Comparison of ENCODE assay signal across 27 cellular contexts in the genomic region with DNA sequence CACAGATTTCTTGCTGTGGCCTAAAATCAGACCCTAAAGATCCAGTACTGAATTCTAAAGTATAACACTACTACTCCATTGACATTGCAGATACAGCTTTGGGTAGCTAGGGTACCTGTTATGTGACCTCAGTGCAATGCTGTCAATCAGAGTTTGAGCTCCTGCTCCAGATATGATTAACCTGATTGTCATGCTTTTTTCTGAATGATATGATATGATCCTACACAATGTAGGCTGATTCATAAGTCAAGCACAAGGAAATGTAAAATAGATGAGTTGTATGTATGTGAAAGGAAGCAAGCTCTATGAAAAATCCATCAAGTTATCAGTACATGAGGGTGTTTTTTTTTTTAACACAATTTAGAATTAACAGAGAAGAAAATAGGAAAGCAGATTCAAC. TPM values are rescaled to one million over a fixed set of nuclear protein-coding genes. Genes with fewer than 3 reads are reported as not detected.
DNase-seq lines count a peak whose midpoint lies in the region; ATAC-seq, FAIRE-seq and TF ChIP-seq lines count a peak whose summit lies in the region.
"Had no signal": no experiment of that assay in that cellular context is flagged by ENCODE, and none has a peak within 500 bp of the region (broad histone marks: within the 10 kb centered on the region; RNA-seq: fewer than 3 reads in every experiment).

No MANE protein-coding gene starts in this region.

- H3K36me3 Mint-ChIP-seq in stimulated activated effector memory CD8-positive, alpha-beta T cell treated with anti-CD3 and anti-CD28 coated beads, Interleukin-12 subunit alpha, Interleukin-12 subunit beta, amount 100 ng/mL, for 72 hours, result no peaks in the 10 kb centered on the region
- H3K36me3 Mint-ChIP-seq: CD14-positive monocyte; CD8-positive, alpha-beta memory T cell had no signal

- H3K4me3 Mint-ChIP-seq in stimulated activated effector memory CD8-positive, alpha-beta T cell treated with anti-CD3 and anti-CD28 coated beads, Interleukin-12 subunit alpha, Interleukin-12 subunit beta, amount 100 ng/mL, for 72 hours, result no peak overlapping the region
- H3K4me3 Mint-ChIP-seq: CD14-positive monocyte; CD4-positive, alpha-beta T cell; CD8-positive, alpha-beta memory T cell; HFFc6 had no signal

- H3K4me1 Mint-ChIP-seq in stimulated activated effector memory CD8-positive, alpha-beta T cell treated with anti-CD3 and anti-CD28 coated beads, Interleukin-12 subunit alpha, Interleukin-12 subunit beta, amount 100 ng/mL, for 72 hours, result no peaks in the 10 kb centered on the region
- H3K4me1 Mint-ChIP-seq: CD14-positive monocyte; CD8-positive, alpha-beta memory T cell had no signal

- TF ChIP-seq POLR2A in GM18505 (IDR thresholded peaks at IDR 0.05; ENCODE audit: borderline replicate concordance, extremely low read depth, insufficient read depth, insufficient read length), result no peak

- no peak overlapping the region for H3K27ac Mint-ChIP-seq in stimulated activated effector memory CD8-positive, alpha-beta T cell treated with anti-CD3 and anti-CD28 coated beads, Interleukin-12 subunit alpha, Interleukin-12 subunit beta, amount 100 ng/mL, for 72 hours
- H3K27ac Mint-ChIP-seq: CD14-positive monocyte; CD4-positive, alpha-beta T cell; CD8-positive, alpha-beta memory T cell; HFFc6 had no signal

- peak; percentile 24 for ATAC-seq in stimulated activated effector memory CD8-positive, alpha-beta T cell treated with anti-CD3 and anti-CD28 coated beads, Interleukin-12 subunit alpha, Interleukin-12 subunit beta, amount 100 ng/mL, for 72 hours
- ATAC-seq in HG03520 (IDR thresholded peaks at IDR 0.05; ENCODE audit: unreplicated experiment), result no peak
- no peak for ATAC-seq in GM18505 (IDR thresholded peaks at IDR 0.05; ENCODE audit: unreplicated experiment)
- ATAC-seq in pancreas, result no peak
- ATAC-seq: A549, GM12878 had no signal

- H3K4me1 ChIP-seq in pancreas, result no peaks in the 10 kb centered on the region
- H3K4me1 ChIP-seq: A549; BE2C; BLaER1 treated with 17β-estradiol and CSF1 and Interleukin-3, amounts not matched to agents 10 nM and 100 nM; HAP-1 had no signal

- H3K27me3 ChIP-seq in pancreas, result no peaks in the 10 kb centered on the region
- H3K27me3 ChIP-seq: BE2C; BLaER1 treated with 17β-estradiol and CSF1 and Interleukin-3, amounts not matched to agents 10 nM and 100 nM had no signal

- H3K36me3 ChIP-seq in pancreas, result no peaks in the 10 kb centered on the region
- H3K36me3 ChIP-seq: BE2C; BLaER1 treated with 17β-estradiol and CSF1 and Interleukin-3, amounts not matched to agents 10 nM and 100 nM; HAP-1 had no signal

- TF ChIP-seq CTCF in epithelial cell of esophagus (IDR thresholded peaks at IDR 0.05; ENCODE audit: insufficient read depth, low read depth, low read length, missing control alignments), result no peak
- TF ChIP-seq CTCF in pancreas (IDR thresholded peaks at IDR 0.05), result no peak

- no peak overlapping the region for H3K27ac ChIP-seq in pancreas
- H3K27ac ChIP-seq: A549; BLaER1 treated with 17β-estradiol and CSF1 and Interleukin-3, amounts not matched to agents 10 nM and 100 nM had no signal

- DNase-seq in HPDE6-E6E7 (ENCODE audit: extremely low spot score) (peak; percentile 19), RKO (ENCODE audit: low spot score) (peak; percentile 2), epithelial cell of esophagus (ENCODE audit: low read depth) (peak; percentile 65), pancreas (no peak)
- no peak for DNase-seq in stimulated activated effector memory CD8-positive, alpha-beta T cell treated with anti-CD3 and anti-CD28 coated beads, Interleukin-12 subunit alpha, Interleukin-12 subunit beta, amount 100 ng/mL, for 72 hours (ENCODE audit: low spot score in 2 of 2)
- DNase-seq: 8988T; ACHN; AML-193; BE2C; CD4-positive, alpha-beta T cell; CD8-positive, alpha-beta memory T cell; DMS 273 treated with DMSO at 0.1 percent for 48 hours; DMS79; EL; GDM1; GOT3; HFFc6 had no signal

- H3K4me3 ChIP-seq in epithelial cell of esophagus (ENCODE audit: low read length) (no peak overlapping the region), pancreas (no peak overlapping the region)
- H3K4me3 ChIP-seq: A549; BLaER1 treated with 17β-estradiol and CSF1 and Interleukin-3, amounts not matched to agents 10 nM and 100 nM; GM12878; HAP-1 had no signal

- H3K9me3 ChIP-seq in pancreas, result no peaks in the 10 kb centered on the region
- H3K9me3 ChIP-seq: A549; BE2C; BLaER1 treated with 17β-estradiol and CSF1 and Interleukin-3, amounts not matched to agents 10 nM and 100 nM; HAP-1 had no signal

- intact Hi-C loops in pancreas (cut with DNase I), result no loop called here

- no peaks in the 10 kb centered on the region for H3K9me3 Mint-ChIP-seq in stimulated activated effector memory CD8-positive, alpha-beta T cell treated with anti-CD3 and anti-CD28 coated beads, Interleukin-12 subunit alpha, Interleukin-12 subunit beta, amount 100 ng/mL, for 72 hours
- H3K9me3 Mint-ChIP-seq: CD14-positive monocyte; CD4-positive, alpha-beta T cell; CD8-positive, alpha-beta memory T cell; HFFc6 had no signal

- no peak for FAIRE-seq in pancreas (lab: Jason Lieb, UNC)
- FAIRE-seq: A549, D721Med, GM12878, GM18507, H54 had no signal

RNA-seq across cellular contexts. Expression of gene NR4A2, which starts 53.1 kb away (rescaled TPM):
- total RNA-seq in pancreas, result 10 to 100 TPM in 1 of 6 donors, 1 to 10 TPM in 5; 1.3 to 18.0 (median 3.2) TPM
- 1 to 10 TPM; 4.1 to 4.8 TPM for polyA plus RNA-seq in pancreas

Comparison
In these comparisons a context has a peak if more than half of its experiments do, and no peak if none do; other contexts are left out.
1. DNase-seq: peak in HPDE6-E6E7 (single experiment), RKO (single experiment) and epithelial cell of esophagus (single experiment); none in stimulated activated effector memory CD8-positive, alpha-beta T cell treated with anti-CD3 and anti-CD28 coated beads, Interleukin-12 subunit alpha, Interleukin-12 subunit beta, amount 100 ng/mL, for 72 hours (0 of 2) and pancreas (0 of 6).